ENCODE assay signal across 27 cellular contexts in genomic region chr6:126824815-126825214, GRCh38.
DNase-seq lines count a peak whose midpoint lies in the region; FAIRE-seq and TF ChIP-seq lines count a peak whose summit lies in the region.
"Had no signal": no experiment of that assay in that cellular context is flagged by ENCODE, and none has a peak within 500 bp of the region (broad histone marks: within the 10 kb centered on the region; RNA-seq: fewer than 3 reads in every experiment).

No MANE protein-coding gene starts in this region.

- peaks cover 34% of the 10 kb centered on the region for H3K4me1 Mint-ChIP-seq in nephron progenitor cell
- H3K4me1 Mint-ChIP-seq: B cell had no signal

- no peak overlapping the region for H3K9ac ChIP-seq in endothelial cell of umbilical vein (replicated peaks; ENCODE audit: extremely low read depth, insufficient read depth, low read length)

- DNase-seq in SJCRH30 (peak; percentile 5 to 49), endothelial cell of umbilical vein (ENCODE audit: low read depth, low spot score) (no peak), nephron progenitor cell (no peak), OCI-LY7 (ENCODE audit: low spot score) (no peak), SHP77 (lab: John Stamatoyannopoulos, UW) (no peak), HK-2 (ENCODE audit: unreplicated experiment) (no peak), AG08396 (ENCODE audit: low spot score) (no peak)
- DNase-seq: CD8-positive, alpha-beta T cell; DMS 273 treated with DMSO at 0.1 percent for 48 hours; DMS79; GDM1; MV-4-11; NCI-H1105; NCI-H1436 treated with DMSO at 0.1 percent for 48 hours; NCI-H187 treated with DMSO at 0.1 percent for 48 hours; NCI-H2171 treated with DMSO at 0.1 percent for 48 hours; NCI-H345; NCI-H510A treated with DMSO at 0.1 percent for 48 hours; NCI-H774; NK-92 treated with Interleukin-12 subunit alpha and Interleukin-12 subunit beta, amount 100 ng/mL, for 24 hours; PC-9 had no signal

- POLR2A ChIA-PET in endothelial cell of umbilical vein (lab: Charles Lee) (interaction anchor here (0.6 kb wide), 1 partner anchor 13 kb away, joined by 3 read pairs; no protein-coding TSS in a partner anchor), OCI-LY7 (lab: Charles Lee) (no interaction called here)

- peak overlapping the region; percentile 61 for H2AFZ ChIP-seq in endothelial cell of umbilical vein (ENCODE audit: low read depth, low read length)
- H2AFZ ChIP-seq in OCI-LY7 (ENCODE audit: low read length), result no peak overlapping the region
- H2AFZ ChIP-seq: PC-9 had no signal

- no peak overlapping the region for H3K4me3 ChIP-seq in SJCRH30
- H3K4me3 ChIP-seq in endothelial cell of umbilical vein (replicated peaks in 1 of 3; ENCODE audit: insufficient read depth in 1 of 3, low read depth in 1 of 3, low read length in 3 of 3), result no peak overlapping the region
- no peak overlapping the region for H3K4me3 ChIP-seq in OCI-LY7 (ENCODE audit: low read depth, low read length, poor library complexity, severe bottlenecking)
- H3K4me3 ChIP-seq: GM12878, K562, PC-9, SK-N-MC had no signal

- H3K27me3 Mint-ChIP-seq in nephron progenitor cell (ENCODE audit: low read depth, poor library complexity), result no peaks in the 10 kb centered on the region
- H3K27me3 Mint-ChIP-seq: B cell had no signal

- TF ChIP-seq CTCF in endothelial cell of umbilical vein (IDR thresholded peaks at IDR 0.05; ENCODE audit: extremely low read depth in 1 of 2, insufficient read depth in 1 of 2, low read depth in 1 of 2, low read length in 2 of 2) (no peak), nephron progenitor cell (IDR thresholded peaks at IDR 0.05) (no peak), OCI-LY7 (conservative IDR thresholded peaks at IDR 0.05; ENCODE audit: low read length) (no peak)

- no peak for TF ChIP-seq POLR2A in endothelial cell of umbilical vein (IDR thresholded peaks at IDR 0.05; ENCODE audit: low read depth, low read length)

- H3K27ac ChIP-seq in SJCRH30, result peak overlapping the region; percentile 31; the same call in 1 of the 2 replicates
- H3K27ac ChIP-seq in endothelial cell of umbilical vein (ENCODE audit: insufficient read depth, low read depth, low read length), result no peak overlapping the region
- no peak overlapping the region for H3K27ac ChIP-seq in OCI-LY7 (ENCODE audit: low read depth, low read length, poor library complexity, severe bottlenecking)
- H3K27ac ChIP-seq: C4-2B, PC-9, SK-N-MC had no signal

- no peak for FAIRE-seq in endothelial cell of umbilical vein (lab: Jason Lieb, UNC)
- FAIRE-seq: GM12878, HepG2, K562 had no signal

- intact Hi-C loops in endothelial cell of umbilical vein (cut with micrococcal nuclease) (no loop called here), OCI-LY7 (cut with micrococcal nuclease; ENCODE audit: unreplicated experiment) (no loop called here)

- H3K9me3 ChIP-seq in SJCRH30 (replicated peaks), result no peaks in the 10 kb centered on the region
- no peaks in the 10 kb centered on the region for H3K9me3 ChIP-seq in endothelial cell of umbilical vein (replicated peaks; ENCODE audit: control insufficient read depth, insufficient read depth, low read length)
- H3K9me3 ChIP-seq in OCI-LY7 (ENCODE audit: low read length), result no peaks in the 10 kb centered on the region

- H3K9me2 ChIP-seq in OCI-LY7 (ENCODE audit: insufficient read depth, low read length), result no peaks in the 10 kb centered on the region

- no TSS peak for BruUV-seq in endothelial cell of umbilical vein (replicated peaks; lab: Mats Ljungman, UMichigan)
- no TSS peak for BruUV-seq in OCI-LY7 (replicated peaks; lab: Mats Ljungman, UMichigan)

- no peaks in the 10 kb centered on the region for H3K36me3 Mint-ChIP-seq in nephron progenitor cell (ENCODE audit: low read depth)
- H3K36me3 Mint-ChIP-seq: CD8-positive, alpha-beta T cell had no signal

- H3K27me3 ChIP-seq in SJCRH30 (no peaks in the 10 kb centered on the region), endothelial cell of umbilical vein (ENCODE audit: control insufficient read depth in 2 of 2, insufficient read depth in 2 of 2, low read length in 2 of 2) (no peaks in the 10 kb centered on the region)

- dilution Hi-C loops in endothelial cell of umbilical vein (cut with MboI; ENCODE audit: extremely low pct_ligation_motif_present, low sequenced_read_pairs), result loop anchor here (25.0 kb wide), 1 partner anchor 87 kb away; no protein-coding TSS in a partner anchor

- CTCF ChIA-PET in endothelial cell of umbilical vein (lab: Charles Lee) (interaction anchor here (2.0 to 2.1 kb wide), 2 partner anchors 12 to 14 kb away, joined by 4 to 10 read pairs; no protein-coding TSS in a partner anchor), OCI-LY7 (lab: Charles Lee; ENCODE audit: unreplicated experiment) (no interaction called here)

- H3K4me2 ChIP-seq in endothelial cell of umbilical vein (ENCODE audit: insufficient read depth, low read length) (no peak overlapping the region), OCI-LY7 (ENCODE audit: low read length) (no peak overlapping the region)
- H3K4me2 ChIP-seq: PC-9 had no signal

- H3K36me3 ChIP-seq in SJCRH30 (no peaks in the 10 kb centered on the region), endothelial cell of umbilical vein (ENCODE audit: control insufficient read depth in 2 of 2, extremely low read depth in 1 of 2, insufficient read depth in 2 of 2, low read length in 2 of 2) (no peaks in the 10 kb centered on the region), OCI-LY7 (ENCODE audit: insufficient read depth, low read length) (no peaks in the 10 kb centered on the region)

- H3K4me3 Mint-ChIP-seq in nephron progenitor cell, result no peak overlapping the region
- H3K4me3 Mint-ChIP-seq: B cell; CD8-positive, alpha-beta T cell had no signal

- H3K9me1 ChIP-seq in endothelial cell of umbilical vein (replicated peaks; ENCODE audit: control insufficient read depth, extremely low read depth, insufficient read depth, low read length), result no peaks in the 10 kb centered on the region

- H3K27ac Mint-ChIP-seq in nephron progenitor cell, result peak overlapping the region; percentile 86
- H3K27ac Mint-ChIP-seq: B cell; CD8-positive, alpha-beta T cell had no signal

- H3K4me1 ChIP-seq in SJCRH30 (peaks cover 29% of the 10 kb centered on the region), endothelial cell of umbilical vein (ENCODE audit: control insufficient read depth, extremely low read depth, insufficient read depth, low read length) (peaks cover 19% of the 10 kb centered on the region), OCI-LY7 (ENCODE audit: insufficient read depth, low read length, poor library complexity, severe bottlenecking) (no peaks in the 10 kb centered on the region)

- no peaks in the 10 kb centered on the region for H3K79me2 ChIP-seq in endothelial cell of umbilical vein (ENCODE audit: control insufficient read depth, insufficient read depth, low read length)
- H3K79me2 ChIP-seq in OCI-LY7 (ENCODE audit: insufficient read depth, low read depth, low read length), result no peaks in the 10 kb centered on the region

- H3K9me3 Mint-ChIP-seq in nephron progenitor cell, result no peaks in the 10 kb centered on the region
- H3K9me3 Mint-ChIP-seq: CD8-positive, alpha-beta T cell had no signal

- H4K20me1 ChIP-seq in endothelial cell of umbilical vein (replicated peaks; ENCODE audit: control insufficient read depth, extremely low read depth, insufficient read depth, low read length) (no peaks in the 10 kb centered on the region), OCI-LY7 (ENCODE audit: insufficient read depth, low read length) (no peaks in the 10 kb centered on the region)

TF ChIP-seq in endothelial cell of umbilical vein, 7 proteins besides CTCF, POLR2A, EP300 and RAD21:
- no peak for TF ChIP-seq GATA2 (IDR thresholded peaks at IDR 0.05; ENCODE audit: insufficient read depth, insufficient read length, low read depth, low read length)
- TF ChIP-seq FOS (IDR thresholded peaks at IDR 0.05; ENCODE audit: borderline replicate concordance, insufficient read depth, low read length), result no peak
- no peak for TF ChIP-seq EZH2 (IDR thresholded peaks at IDR 0.05; ENCODE audit: borderline replicate concordance, low read depth, low read length, severe bottlenecking)
- TF ChIP-seq POLR2AphosphoS5 (IDR thresholded peaks at IDR 0.05; ENCODE audit: insufficient read depth, low read depth, low read length), result no peak
- TF ChIP-seq MYC (IDR thresholded peaks at IDR 0.05; ENCODE audit: low read depth, low read length), result no peak
- TF ChIP-seq, protein P1, sequence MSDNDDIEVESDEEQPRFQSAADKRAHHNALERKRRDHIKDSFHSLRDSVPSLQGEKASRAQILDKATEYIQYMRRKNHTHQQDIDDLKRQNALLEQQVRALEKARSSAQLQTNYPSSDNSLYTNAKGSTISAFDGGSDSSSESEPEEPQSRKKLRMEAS (IDR thresholded peaks at IDR 0.05; ENCODE audit: insufficient read depth, insufficient read length), result no peak

Comparison
In these comparisons a context has a peak if more than half of its experiments do, and no peak if none do; other contexts are left out.
1. DNase-seq: peak in SJCRH30 (2 of 2); none in endothelial cell of umbilical vein (single experiment), nephron progenitor cell (single experiment), OCI-LY7 (single experiment), SHP77 (0 of 2), HK-2 (single experiment) and AG08396 (single experiment).